In the genomic region with DNA sequence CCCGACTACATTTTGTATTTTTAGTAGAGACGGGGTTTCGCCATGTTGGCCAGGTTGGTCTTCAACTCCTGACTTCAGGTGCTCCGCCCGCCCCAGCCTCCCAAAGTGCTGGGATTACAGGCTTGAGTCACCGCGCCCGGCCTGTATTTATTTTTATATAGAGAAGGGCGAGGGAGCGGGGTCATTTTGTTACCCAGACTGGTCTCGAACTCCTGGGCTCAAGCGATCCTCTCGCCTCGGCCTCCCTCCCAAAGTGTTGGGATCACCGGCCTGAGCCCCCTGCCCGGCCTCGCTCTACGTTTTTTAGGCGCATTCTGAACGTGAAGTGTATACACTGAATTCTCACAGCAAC, we compare ENCODE assay signal across 7 cellular contexts. TPM values are rescaled to one million over a fixed set of nuclear protein-coding genes. Genes with fewer than 3 reads are reported as not detected.
A peak's percentile ranks its signal among the peaks of the same experiment; 100 is the strongest.
DNase-seq lines count a peak whose midpoint lies in the region; ATAC-seq, FAIRE-seq and TF ChIP-seq lines count a peak whose summit lies in the region.

No MANE protein-coding gene starts in this region.

- TF ChIP-seq POLR2A in adrenal gland (IDR thresholded peaks at IDR 0.05) (no peak), H54 (IDR thresholded peaks at IDR 0.05; ENCODE audit: low read depth, low read length) (no peak)

- 73 to 88% (median 78%) methylated on average over 15 to 20 of the region's 20 CpGs for WGBS in adrenal gland, 4 donors

- TF ChIP-seq CTCF in adrenal gland (IDR thresholded peaks at IDR 0.05) (no peak), kidney epithelial cell (IDR thresholded peaks at IDR 0.05; ENCODE audit: insufficient read depth, low read length, poor library complexity, severe bottlenecking) (no peak)

- H3K27ac ChIP-seq in adrenal gland = peak overlapping the region; percentile 78 to 100 (median 98)
- H3K27ac ChIP-seq in substantia nigra (ENCODE audit: low read depth, low read length, poor library complexity, severe bottlenecking) = peak overlapping the region; percentile 93

- H3K9me3 ChIP-seq in adrenal gland (replicated peaks in 1 of 3) = no peaks in the 10 kb centered on the region

- H3K4me1 ChIP-seq in adrenal gland (replicated peaks in 1 of 2) = peaks cover 33% of the 10 kb centered on the region in 2 donors

- no peak for DNase-seq in Jurkat, Clone E6-1 (ENCODE audit: low read depth, low spot score)
- DNase-seq in adrenal gland = peak in 4 of 7 donors; percentile 18 to 60 (median 32)
- no peak for DNase-seq in kidney epithelial cell (ENCODE audit: low read depth)
- peak in 7 of 49 donors; percentile 21 to 47 (median 24) for DNase-seq in substantia nigra (lab: John Stamatoyannopoulos, UW)
- DNase-seq in H54 (ENCODE audit: insufficient read length, low spot score) = no peak
- DNase-seq in DMS79 treated with DMSO at 0.1 percent for 48 hours (lab: John Stamatoyannopoulos, UW) = no peak

- no peaks in the 10 kb centered on the region for H3K27me3 ChIP-seq in adrenal gland
- H3K27me3 ChIP-seq in kidney epithelial cell (ENCODE audit: control insufficient read depth, insufficient read depth, low read length) = no peaks in the 10 kb centered on the region

- H3K4me3 ChIP-seq in Jurkat, Clone E6-1 (ENCODE audit: low read length) = peak overlapping the region; percentile 86
- H3K4me3 ChIP-seq in adrenal gland (peak overlapping the region in 2 of 4 donors; percentile 85 to 86), kidney epithelial cell (ENCODE audit: low read depth, low read length) (peak overlapping the region; percentile 96)

- ATAC-seq in HG03354 (IDR thresholded peaks at IDR 0.05; ENCODE audit: poor library complexity, severe bottlenecking, unreplicated experiment) = no peak

- intact Hi-C loops in adrenal gland (cut with DNase I) = loop anchor here in 1 of 2 donors (10.0 kb wide), 1 partner anchor 51 kb away; no protein-coding TSS in a partner anchor

- no peak for FAIRE-seq in H54 (lab: Jason Lieb, UNC)

- H3K36me3 ChIP-seq in adrenal gland (replicated peaks in 1 of 2) = peaks cover 0 to 4% of the 10 kb centered on the region in 2 donors
- H3K36me3 ChIP-seq in kidney epithelial cell (ENCODE audit: control insufficient read depth, insufficient read depth, low read length) = no peaks in the 10 kb centered on the region

RNA-seq across cellular contexts. Expression of a gene that starts 0.5 kb away (rescaled TPM):
- polyA plus RNA-seq in Jurkat, Clone E6-1 (2012; ENCODE audit: insufficient read depth, insufficient read length) = 67.7 TPM
- total RNA-seq in adrenal gland (10 to 100 TPM; 31.7 to 90.1 (median 68.3) TPM), kidney epithelial cell (39.4 and 42.5 TPM in 2 replicates)
- 10 to 100 TPM; 14.2 to 40.3 (median 17.8) TPM for polyA plus RNA-seq in adrenal gland

Comparison
In these comparisons a context has a peak if more than half of its experiments do, and no peak if none do; other contexts are left out.
1. DNase-seq: peak in adrenal gland (4 of 7); none in Jurkat, Clone E6-1 (single experiment), kidney epithelial cell (single experiment), H54 (single experiment) and DMS79 treated with DMSO at 0.1 percent for 48 hours (single experiment).